17 cellular contexts compared by ENCODE assay signal in genomic region chr6:126539022-126539421, GRCh38.
DNase-seq lines count a peak whose midpoint lies in the region; ATAC-seq, FAIRE-seq and TF ChIP-seq lines count a peak whose summit lies in the region.
"Had no signal": no experiment of that assay in that cellular context is flagged by ENCODE, and none has a peak within 500 bp of the region (broad histone marks: within the 10 kb centered on the region; RNA-seq: fewer than 3 reads in every experiment).

No MANE protein-coding gene starts in this region.

- no peaks in the 10 kb centered on the region for H3K27me3 ChIP-seq in aorta (ENCODE audit: control insufficient read depth in 1 of 2, insufficient read depth in 2 of 2, low read length in 1 of 2)
- H3K27me3 ChIP-seq in adrenal gland: no peaks in the 10 kb centered on the region
- H3K27me3 ChIP-seq: gastrocnemius medialis had no signal

- no peaks in the 10 kb centered on the region for H3K9me3 ChIP-seq in aorta (ENCODE audit: control insufficient read depth, low read length)
- no peaks in the 10 kb centered on the region for H3K9me3 ChIP-seq in adrenal gland (replicated peaks in 1 of 3)
- H3K9me3 ChIP-seq: gastrocnemius medialis had no signal

- intact Hi-C loops in aorta (cut with DNase I): no loop called here
- intact Hi-C loops in adrenal gland (cut with DNase I): no loop called here

- H3K4me3 ChIP-seq in epithelial cell of esophagus (ENCODE audit: low read length): no peak overlapping the region
- no peak overlapping the region for H3K4me3 ChIP-seq in aorta (ENCODE audit: low read length in 2 of 2)
- no peak overlapping the region for H3K4me3 ChIP-seq in adrenal gland
- H3K4me3 ChIP-seq: gastrocnemius medialis had no signal

- peak; percentile 66 for ATAC-seq in omental fat pad (ENCODE audit: low FRiP score)
- ATAC-seq in aorta (ENCODE audit: low FRiP score): no peak
- no peak for ATAC-seq in GM21723 (IDR thresholded peaks at IDR 0.05; ENCODE audit: unreplicated experiment)
- ATAC-seq: gastrocnemius medialis; HepG2; Right ventricle myocardium inferior; stimulated activated naive CD8-positive, alpha-beta T cell treated with anti-CD3 and anti-CD28 coated beads, Interleukin-15, amount 100 ng/mL, for 72 hours had no signal

- no peak overlapping the region for H3K27ac ChIP-seq in aorta (ENCODE audit: low read depth in 1 of 2, low read length in 2 of 2)
- no peak overlapping the region for H3K27ac ChIP-seq in adrenal gland
- H3K27ac ChIP-seq: gastrocnemius medialis had no signal

- FAIRE-seq in RCC 7860 (lab: Jason Lieb, UNC): peak; percentile 40
- FAIRE-seq: HepG2 had no signal

- H3K36me3 ChIP-seq in aorta (ENCODE audit: control insufficient read depth in 1 of 2, insufficient read depth in 2 of 2, low read length in 1 of 2) (no peaks in the 10 kb centered on the region), adrenal gland (replicated peaks in 1 of 2) (no peaks in the 10 kb centered on the region)
- H3K36me3 ChIP-seq: gastrocnemius medialis had no signal

- DNase-seq in GM03348 (ENCODE audit: low spot score) (peak; percentile 35), RCC 7860 (ENCODE audit: low spot score) (peak; percentile 49), epithelial cell of esophagus (ENCODE audit: low read depth) (peak; percentile 81), omental fat pad (ENCODE audit: low spot score) (no peak), aorta (no peak), hippocampal formation (lab: John Stamatoyannopoulos, UW) (no peak), adrenal gland (no peak)
- DNase-seq: activated naive CD4-positive, alpha-beta T cell; CD4-positive, alpha-beta memory T cell; gastrocnemius medialis; kidney; NCI-H1092 treated with DMSO at 0.1 percent for 48 hours; NCI-H526; stimulated activated naive CD8-positive, alpha-beta T cell treated with anti-CD3 and anti-CD28 coated beads, Interleukin-15, amount 100 ng/mL, for 72 hours had no signal

- no peak for TF ChIP-seq POLR2A in adrenal gland (IDR thresholded peaks at IDR 0.05)

- H3K4me1 ChIP-seq in aorta (ENCODE audit: control insufficient read depth in 1 of 2, insufficient read depth in 2 of 2, low read length in 2 of 2) (no peaks in the 10 kb centered on the region), adrenal gland (replicated peaks in 1 of 2) (no peaks in the 10 kb centered on the region)
- H3K4me1 ChIP-seq: gastrocnemius medialis had no signal

- TF ChIP-seq CTCF in epithelial cell of esophagus (IDR thresholded peaks at IDR 0.05; ENCODE audit: insufficient read depth, low read depth, low read length, missing control alignments): no peak
- TF ChIP-seq CTCF in omental fat pad (IDR thresholded peaks at IDR 0.05): no peak
- no peak for TF ChIP-seq CTCF in adrenal gland (IDR thresholded peaks at IDR 0.05)

Comparison
In these comparisons a context has a peak if more than half of its experiments do, and no peak if none do; other contexts are left out.
1. DNase-seq: peak in GM03348 (single experiment), RCC 7860 (single experiment) and epithelial cell of esophagus (single experiment); none in omental fat pad (single experiment), aorta (0 of 2), hippocampal formation (0 of 2) and adrenal gland (0 of 7).